ENCODE assay signal across 23 cellular contexts in the genomic region with DNA sequence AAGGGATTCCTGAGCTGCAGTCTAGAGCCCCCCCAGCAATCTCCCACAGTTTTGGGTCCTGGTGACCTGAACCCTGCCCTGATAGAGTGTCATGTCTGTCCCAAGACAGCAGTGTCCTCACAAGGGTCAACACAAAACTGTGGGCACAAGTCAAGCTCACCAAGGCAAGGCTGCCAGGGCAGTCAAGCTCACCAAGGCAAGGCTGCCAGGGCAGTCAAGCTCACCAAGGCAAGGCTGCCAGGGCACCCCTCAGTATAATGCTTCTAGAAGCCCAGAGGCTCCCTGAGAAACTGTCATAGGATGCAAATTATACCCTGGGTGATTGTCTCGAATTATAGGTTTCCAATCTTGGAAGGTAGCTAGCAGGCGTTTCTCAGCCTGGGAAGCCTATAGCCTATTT.
DNase-seq lines count a peak whose midpoint lies in the region; ATAC-seq, FAIRE-seq and TF ChIP-seq lines count a peak whose summit lies in the region.
"Had no signal": no experiment of that assay in that cellular context is flagged by ENCODE, and none has a peak within 500 bp of the region (broad histone marks: within the 10 kb centered on the region; RNA-seq: fewer than 3 reads in every experiment).

No MANE protein-coding gene starts in this region.

- 88 to 93% methylated on average over 2 of the region's 2 CpGs for WGBS in thyroid gland, 2 donors

- H3K9me3 Mint-ChIP-seq in effector memory CD8-positive, alpha-beta T cell = no peaks in the 10 kb centered on the region
- H3K9me3 Mint-ChIP-seq: CD14-positive monocyte, IgD-negative memory B cell had no signal

- H3K4me1 ChIP-seq in ACC112 (ENCODE audit: control insufficient read depth, insufficient read depth, low read length, unreplicated experiment) = peaks cover 12% of the 10 kb centered on the region
- peaks cover 0 to 3% of the 10 kb centered on the region in 2 donors for H3K4me1 ChIP-seq in thyroid gland
- H3K4me1 ChIP-seq in upper lobe of right lung = peaks cover under 1% of the 10 kb centered on the region
- H3K4me1 ChIP-seq: HAP-1, SJSA1 had no signal

- TF ChIP-seq CTCF in thyroid gland (IDR thresholded peaks at IDR 0.05) (no peak), upper lobe of right lung (IDR thresholded peaks at IDR 0.05) (no peak)

- peaks cover 48 to 65% of the 10 kb centered on the region in 2 donors for H3K4me1 Mint-ChIP-seq in effector memory CD8-positive, alpha-beta T cell (ENCODE audit: low read depth in 2 of 2)

- no peaks in the 10 kb centered on the region for H3K27me3 Mint-ChIP-seq in effector memory CD8-positive, alpha-beta T cell
- H3K27me3 Mint-ChIP-seq: IgD-negative memory B cell had no signal

- no peaks in the 10 kb centered on the region for H3K36me3 ChIP-seq in ACC112 (ENCODE audit: insufficient read depth, low read length)
- peaks cover 0 to 6% of the 10 kb centered on the region in 2 donors for H3K36me3 ChIP-seq in thyroid gland
- peaks cover 8% of the 10 kb centered on the region for H3K36me3 ChIP-seq in upper lobe of right lung
- H3K36me3 ChIP-seq: HAP-1, SJSA1 had no signal

- no peaks in the 10 kb centered on the region for H3K79me2 ChIP-seq in ACC112 (ENCODE audit: control insufficient read depth, insufficient read depth, low read length, unreplicated experiment)

- peak; percentile 96 for FAIRE-seq in HTR-8/SVneo (lab: Jason Lieb, UNC)

- peak overlapping the region; percentile 49 to 61 for H3K27ac Mint-ChIP-seq in effector memory CD8-positive, alpha-beta T cell

- no peaks in the 10 kb centered on the region for H3K9me3 ChIP-seq in thyroid gland
- H3K9me3 ChIP-seq in upper lobe of right lung = no peaks in the 10 kb centered on the region
- H3K9me3 ChIP-seq: HAP-1, SJSA1 had no signal

- H3K4me3 Mint-ChIP-seq in effector memory CD8-positive, alpha-beta T cell = no peak overlapping the region
- H3K4me3 Mint-ChIP-seq: CD14-positive monocyte, IgD-negative memory B cell had no signal

- ATAC-seq in effector memory CD8-positive, alpha-beta T cell (replicated peaks) = no peak
- ATAC-seq in upper lobe of right lung (no peak), HG03139 (IDR thresholded peaks at IDR 0.05; ENCODE audit: unreplicated experiment) (no peak)

- H3K36me3 Mint-ChIP-seq in effector memory CD8-positive, alpha-beta T cell (ENCODE audit: insufficient read depth) = peaks cover 59% of the 10 kb centered on the region
- H3K36me3 Mint-ChIP-seq: CD14-positive monocyte had no signal

- H3K4me3 ChIP-seq in ACC112 (ENCODE audit: low read depth, low read length) (no peak overlapping the region), thyroid gland (replicated peaks in 1 of 3) (no peak overlapping the region), upper lobe of right lung (no peak overlapping the region)
- H3K4me3 ChIP-seq: HAP-1, SJSA1 had no signal

- no peak overlapping the region for H2AFZ ChIP-seq in ACC112 (ENCODE audit: low read length, unreplicated experiment)

- TF ChIP-seq POLR2A in thyroid gland (IDR thresholded peaks at IDR 0.05) = no peak

- peak overlapping the region; percentile 2; the same call in 1 of the 2 replicates for H3K27ac ChIP-seq in ACC112 (ENCODE audit: low read depth, low read length)
- peak overlapping the region in 1 of 3 donors; percentile 58 for H3K27ac ChIP-seq in thyroid gland
- no peak overlapping the region for H3K27ac ChIP-seq in upper lobe of right lung
- H3K27ac ChIP-seq: KMS-11, SJSA1 had no signal

- no peaks in the 10 kb centered on the region for H3K27me3 ChIP-seq in ACC112 (ENCODE audit: insufficient read depth, low read length)
- H3K27me3 ChIP-seq in thyroid gland = no peaks in the 10 kb centered on the region
- H3K27me3 ChIP-seq in upper lobe of right lung = no peaks in the 10 kb centered on the region
- H3K27me3 ChIP-seq: SJSA1 had no signal

- intact Hi-C loops in thyroid gland (cut with DNase I) = no loop called here
- intact Hi-C loops in upper lobe of right lung (cut with DNase I) = no loop called here

- no peak for DNase-seq in HTR-8/SVneo (ENCODE audit: insufficient read length, low spot score)
- no peak for DNase-seq in effector memory CD8-positive, alpha-beta T cell
- DNase-seq in thyroid gland = peak; percentile 52 to 86
- no peak for DNase-seq in upper lobe of right lung
- no peak for DNase-seq in stimulated activated naive CD4-positive, alpha-beta T cell treated with Interleukin-2 at 50 U/mL for 16 hours (lab: John Stamatoyannopoulos, UW)
- DNase-seq: Calu3, DND-41, GOT3, NCI-H1048, NCI-H1417, NCI-H1694, NCI-H2029 treated with DMSO at 0.1 percent for 48 hours, NCI-H446 treated with DMSO at 0.1 percent for 48 hours, NCI-H526, Right ventricle myocardium superior, RPMI8226 had no signal

Comparison
In these comparisons a context has a peak if more than half of its experiments do, and no peak if none do; other contexts are left out.
1. DNase-seq: peak in thyroid gland (2 of 2); none in HTR-8/SVneo (single experiment), effector memory CD8-positive, alpha-beta T cell (0 of 3), upper lobe of right lung (single experiment) and stimulated activated naive CD4-positive, alpha-beta T cell treated with Interleukin-2 at 50 U/mL for 16 hours (single experiment).